In genomic region chr2:96152301-96153165, GRCh38 we compare ENCODE assay signal across 12 cellular contexts. TPM values are rescaled to one million over a fixed set of nuclear protein-coding genes. Genes with fewer than 3 reads are reported as not detected.
A peak's percentile ranks its signal among the peaks of the same experiment; 100 is the strongest.
DNase-seq lines count a peak whose midpoint lies in the region; ATAC-seq and TF ChIP-seq lines count a peak whose summit lies in the region.
"Had no signal": no experiment of that assay in that cellular context is flagged by ENCODE, and none has a peak within 500 bp of the region (broad histone marks: within the 10 kb centered on the region; RNA-seq: fewer than 3 reads in every experiment).

No MANE protein-coding gene starts in this region.

- no peak overlapping the region for H3K4me3 ChIP-seq in NT2/D1 (ENCODE audit: insufficient read length, low read depth)
- H3K4me3 ChIP-seq: upper lobe of left lung had no signal

- ATAC-seq in activated naive CD8-positive, alpha-beta T cell treated with anti-CD3 and anti-CD28 coated beads, Interleukin-2, amount 50 U/mL, for 24 hours = no peak
- no peak for ATAC-seq in stimulated activated naive CD8-positive, alpha-beta T cell treated with anti-CD3 and anti-CD28 coated beads, Interleukin-15, Interleukin-2, amounts not matched to agents 100 U/mL and 50 U/mL, for 24 hours

- no peak for DNase-seq in activated naive CD8-positive, alpha-beta T cell treated with anti-CD3 and anti-CD28 coated beads, Interleukin-2, amount 50 U/mL, for 24 hours
- no peak for DNase-seq in NT2/D1 (ENCODE audit: low read depth, low spot score)
- DNase-seq in glutamatergic neuron = no peak
- DNase-seq in stimulated activated naive CD8-positive, alpha-beta T cell treated with anti-CD3 and anti-CD28 coated beads, Interleukin-15, Interleukin-2, amounts not matched to agents 100 U/mL and 50 U/mL, for 24 hours = peak; percentile 4
- DNase-seq in midbrain (lab: John Stamatoyannopoulos, UW) = no peak
- DNase-seq in NCI-H146 treated with DMSO at 0.1 percent for 48 hours (lab: John Stamatoyannopoulos, UW; ENCODE audit: unreplicated experiment) = no peak
- DNase-seq in effector CD8-positive, alpha-beta T cell (lab: John Stamatoyannopoulos, UW) = no peak
- DNase-seq: activated CD8-positive, alpha-beta memory T cell treated with anti-CD3 and anti-CD28 coated beads, Interleukin-2, amount 50 U/mL, for 4 hours; NCI-H1417 had no signal

- peaks cover 85% of the 10 kb centered on the region for H3K4me1 Mint-ChIP-seq in activated naive CD8-positive, alpha-beta T cell (ENCODE audit: low read depth)
- peaks cover 90% of the 10 kb centered on the region for H3K4me1 Mint-ChIP-seq in activated naive CD8-positive, alpha-beta T cell treated with anti-CD3 and anti-CD28 coated beads, Interleukin-2, amount 50 U/mL, for 24 hours
- H3K4me1 Mint-ChIP-seq in glutamatergic neuron (ENCODE audit: low read depth, unreplicated experiment) = peaks cover 23% of the 10 kb centered on the region

- no peaks in the 10 kb centered on the region for H3K9me3 Mint-ChIP-seq in activated naive CD8-positive, alpha-beta T cell (ENCODE audit: low read depth)
- no peaks in the 10 kb centered on the region for H3K9me3 Mint-ChIP-seq in activated naive CD8-positive, alpha-beta T cell treated with anti-CD3 and anti-CD28 coated beads, Interleukin-2, amount 50 U/mL, for 24 hours
- H3K9me3 Mint-ChIP-seq in glutamatergic neuron (ENCODE audit: unreplicated experiment) = peaks cover 10% of the 10 kb centered on the region

- H3K9ac ChIP-seq in NT2/D1 (ENCODE audit: insufficient read length, low read depth) = peak overlapping the region; percentile 63

- no peaks in the 10 kb centered on the region for H3K9me3 ChIP-seq in NT2/D1 (ENCODE audit: insufficient read depth, low read length)
- H3K9me3 ChIP-seq: upper lobe of left lung had no signal

- no peaks in the 10 kb centered on the region for H3K27me3 ChIP-seq in NT2/D1 (ENCODE audit: insufficient read depth, insufficient read length)
- H3K27me3 ChIP-seq: upper lobe of left lung had no signal

- H3K27me3 Mint-ChIP-seq in activated naive CD8-positive, alpha-beta T cell = no peaks in the 10 kb centered on the region
- H3K27me3 Mint-ChIP-seq in activated naive CD8-positive, alpha-beta T cell treated with anti-CD3 and anti-CD28 coated beads, Interleukin-2, amount 50 U/mL, for 24 hours = no peaks in the 10 kb centered on the region
- peaks cover 7% of the 10 kb centered on the region for H3K27me3 Mint-ChIP-seq in glutamatergic neuron (ENCODE audit: unreplicated experiment)

- no peak overlapping the region for H3K4me3 Mint-ChIP-seq in activated naive CD8-positive, alpha-beta T cell
- no peak overlapping the region for H3K4me3 Mint-ChIP-seq in activated naive CD8-positive, alpha-beta T cell treated with anti-CD3 and anti-CD28 coated beads, Interleukin-2, amount 50 U/mL, for 24 hours
- H3K4me3 Mint-ChIP-seq in glutamatergic neuron (ENCODE audit: unreplicated experiment) = peak overlapping the region; percentile 64

- no peaks in the 10 kb centered on the region for H3K36me3 Mint-ChIP-seq in activated naive CD8-positive, alpha-beta T cell
- H3K36me3 Mint-ChIP-seq in activated naive CD8-positive, alpha-beta T cell treated with anti-CD3 and anti-CD28 coated beads, Interleukin-2, amount 50 U/mL, for 24 hours (ENCODE audit: low read depth) = no peaks in the 10 kb centered on the region
- no peaks in the 10 kb centered on the region for H3K36me3 Mint-ChIP-seq in glutamatergic neuron (ENCODE audit: unreplicated experiment)

- H3K36me3 ChIP-seq in NT2/D1 (ENCODE audit: insufficient read depth, insufficient read length, low read length) = no peaks in the 10 kb centered on the region
- H3K36me3 ChIP-seq: upper lobe of left lung had no signal

- peaks cover 28% of the 10 kb centered on the region for H3K4me1 ChIP-seq in NT2/D1 (ENCODE audit: insufficient read depth, insufficient read length)

- H3K27ac Mint-ChIP-seq in activated naive CD8-positive, alpha-beta T cell = peak overlapping the region; percentile 47
- H3K27ac Mint-ChIP-seq in activated naive CD8-positive, alpha-beta T cell treated with anti-CD3 and anti-CD28 coated beads, Interleukin-2, amount 50 U/mL, for 24 hours = no peak overlapping the region
- H3K27ac Mint-ChIP-seq in glutamatergic neuron (ENCODE audit: unreplicated experiment) = peak overlapping the region; percentile 75

- no peak for TF ChIP-seq CTCF in glutamatergic neuron (IDR thresholded peaks at IDR 0.05; ENCODE audit: partially characterized antibody, unreplicated experiment)

RNA-seq across cellular contexts. Expression of gene DUSP2, which starts 7.3 kb away (rescaled TPM):
- 0.34 TPM for total RNA-seq in glutamatergic neuron (ENCODE audit: unreplicated experiment)

RNA-seq across cellular contexts. Expression of gene ASTL, which starts 14.2 kb away (rescaled TPM):
- not detected for total RNA-seq in glutamatergic neuron (ENCODE audit: unreplicated experiment)
- total RNA-seq: T-helper 2 cell treated with Interferon-gamma antibody and Interleukin-4, amounts not matched to agents 100 ng/mL and 5 ng/mL, for 36 hours had no signal

RNA-seq across cellular contexts. Expression of gene ADRA2B, which starts 36.2 kb away (rescaled TPM):
- 0.91 TPM for total RNA-seq in glutamatergic neuron (ENCODE audit: unreplicated experiment)

RNA-seq across cellular contexts. Expression of gene STARD7, which starts 56.1 kb away (rescaled TPM):
- total RNA-seq in glutamatergic neuron (ENCODE audit: unreplicated experiment) = 100 TPM
